ENCODE assay signal across 8 cellular contexts in genomic region chr19:3762501-3763459, GRCh38. TPM values are rescaled to one million over a fixed set of nuclear protein-coding genes. Genes with fewer than 3 reads are reported as not detected.
DNase-seq lines count a peak whose midpoint lies in the region; ATAC-seq lines count a peak whose summit lies in the region.

TSS of gene MRPL54 (plus strand) at chr19:3762682. CDS start at chr19:3762701, 19 bp downstream.

- peak within 1 kb of the TSS; percentile 96 to 99 (median 98) for H3K4me3 Mint-ChIP-seq in CD8-positive, alpha-beta memory T cell

- peak; percentile 98 to 100 (median 100) for DNase-seq in CD8-positive, alpha-beta memory T cell
- DNase-seq in HS-5 (ENCODE audit: low read depth) (peak; percentile 100), lung microvascular endothelial cell (ENCODE audit: low read depth in 2 of 2) (peak; percentile 98 to 99)
- DNase-seq in NK-92 treated with Interleukin-12 subunit alpha and Interleukin-12 subunit beta, amount 100 ng/mL, for 24 hours (lab: John Stamatoyannopoulos, UW) = peak; percentile 99
- peak; percentile 100 for DNase-seq in activated CD8-positive, alpha-beta memory T cell treated with anti-CD3 and anti-CD28 coated beads for 24 hours
- DNase-seq in effector CD8-positive, alpha-beta T cell (lab: John Stamatoyannopoulos, UW) = peak; percentile 99
- peak; percentile 97 to 99 (median 98) for DNase-seq in stimulated activated CD4-positive, alpha-beta T cell treated with anti-CD3 and anti-CD28 coated beads, TNF-alpha, amount 100 ng/mL, for 48 hours (ENCODE audit: low read depth in 3 of 3)

- ATAC-seq in GM19468 (IDR thresholded peaks at IDR 0.05; ENCODE audit: extremely low read depth, unreplicated experiment) = peak; percentile 67

- CTCF ChIA-PET in CD8-positive, alpha-beta memory T cell (lab: Charles Lee) = interaction anchor here (0.8 to 9.5 kb wide), 23 partner anchors 13 to 225 kb away, joined by 3 to 63 read pairs (median 5); partner anchors contain the start of gene MATK

- peaks cover 0 to 4% (median 0%) of the 10 kb centered on the region in 5 donors for H3K9me3 Mint-ChIP-seq in CD8-positive, alpha-beta memory T cell

- H3K27ac ChIP-seq in CD8-positive, alpha-beta memory T cell (ENCODE audit: low read depth, low read length) = peak within 1 kb of the TSS; percentile 100

- H3K36me3 ChIP-seq in CD8-positive, alpha-beta memory T cell (ENCODE audit: insufficient read depth, low read length) = peaks cover 5% of the 10 kb centered on the region

- H3K27me3 Mint-ChIP-seq in CD8-positive, alpha-beta memory T cell = peaks cover 0 to 7% of the 10 kb centered on the region in 2 donors

- peak within 1 kb of the TSS; percentile 100 for H3K27ac Mint-ChIP-seq in CD8-positive, alpha-beta memory T cell

- no peaks in the 10 kb centered on the region for H3K9me3 ChIP-seq in CD8-positive, alpha-beta memory T cell (ENCODE audit: low read length)

- H3K36me3 Mint-ChIP-seq in CD8-positive, alpha-beta memory T cell = peaks cover 0 to 49% (median 2%) of the 10 kb centered on the region in 3 donors

- no peaks in the 10 kb centered on the region for H3K27me3 ChIP-seq in CD8-positive, alpha-beta memory T cell (ENCODE audit: insufficient read depth, low read length, poor library complexity, severe bottlenecking)

- POLR2A ChIA-PET in CD8-positive, alpha-beta memory T cell (lab: Charles Lee) = interaction anchor here (0.5 to 2.4 kb wide), 21 partner anchors 10 to 1503 kb away, joined by 3 to 29 read pairs (median 5); partner anchors contain the start of genes DAPK3, EEF2 and YJU2

- peaks cover 38 to 62% (median 42%) of the 10 kb centered on the region in 3 donors for H3K4me1 Mint-ChIP-seq in CD8-positive, alpha-beta memory T cell

- peaks cover 45% of the 10 kb centered on the region for H3K4me1 ChIP-seq in CD8-positive, alpha-beta memory T cell (ENCODE audit: insufficient read depth, low read length)

- H3K4me3 ChIP-seq in CD8-positive, alpha-beta memory T cell (ENCODE audit: low read length) = peak within 1 kb of the TSS; percentile 98

RNA-seq across cellular contexts. Expression of gene MRPL54, which starts in this region (rescaled TPM):
- 10 to 100 TPM; 85.0 to 95.3 TPM for total RNA-seq in CD8-positive, alpha-beta memory T cell
- 113 TPM for polyA plus RNA-seq in CD8-positive, alpha-beta memory T cell
- 61.1 and 61.2 TPM in 2 replicates for total RNA-seq in lung microvascular endothelial cell

Comparison
In these comparisons a context has a peak if more than half of its experiments do, and no peak if none do; other contexts are left out.
1. Peak in every context shown above with its lines: DNase-seq, ATAC-seq, H3K4me3 ChIP-seq and H3K27ac ChIP-seq.